ENCODE assay signal across 27 cellular contexts in genomic region chr17:28258347-28258887, GRCh38.
DNase-seq lines count a peak whose midpoint lies in the region; ATAC-seq, FAIRE-seq and TF ChIP-seq lines count a peak whose summit lies in the region.
"Had no signal": no experiment of that assay in that cellular context is flagged by ENCODE, and none has a peak within 500 bp of the region (broad histone marks: within the 10 kb centered on the region; RNA-seq: fewer than 3 reads in every experiment).

No MANE protein-coding gene starts in this region.

- peak; percentile 35 to 40; a peak in 4 of 6 replicates for ATAC-seq in A549
- peak; percentile 47 for ATAC-seq in left ventricle myocardium superior
- ATAC-seq: psoas muscle, T-helper 17 cell had no signal

- DNase-seq in A549 (ENCODE audit: low read depth in 1 of 2, low spot score in 1 of 2) (peak in 1 of 2 experiments; percentile 36), HuH-7 (ENCODE audit: low spot score) (peak; percentile 62), left ventricle myocardium superior (no peak), mucosa of gallbladder (ENCODE audit: low spot score) (peak; percentile 71), AG08396 (ENCODE audit: low spot score) (no peak), SIG-M5 (lab: John Stamatoyannopoulos, UW) (no peak), globus pallidus (ENCODE audit: low spot score) (no peak), germinal center (ENCODE audit: low spot score) (no peak)
- DNase-seq: activated CD4-positive, alpha-beta T cell treated with anti-CD3 and anti-CD28 coated beads, Interleukin-2, amount 10 ng/mL, durations not matched to agents 24 days and 14 days; activated gamma-delta T cell; activated naive CD8-positive, alpha-beta T cell treated with anti-CD3 and anti-CD28 coated beads, Interleukin-2, amount 10 ng/mL, durations not matched to agents 7 days and 5 days; activated T-cell treated with anti-CD3 and anti-CD28 coated beads, Interleukin-2, amount 50 U/mL, for 1 hour; DND-41; mesendoderm; NCI-H1105 treated with DMSO at 0.1 percent for 48 hours; NCI-H2029; NCI-H69; psoas muscle; stimulated activated CD4-positive, alpha-beta T cell treated with anti-CD3 and anti-CD28 coated beads, Interleukin-2, amount 100 ng/mL, for 24 hours; T-helper 17 cell; tibial artery had no signal

- H3K4me3 ChIP-seq in A549, result no peak overlapping the region
- H3K4me3 ChIP-seq: BLaER1 treated with 17β-estradiol and CSF1 and Interleukin-3, amounts not matched to agents 10 nM and 100 nM; HAP-1; psoas muscle; skin epidermis; tibial artery had no signal

- intact Hi-C loops in left ventricle myocardium superior (cut with micrococcal nuclease), result no loop called here

- H3K9me3 ChIP-seq in A549, result no peaks in the 10 kb centered on the region
- H3K9me3 ChIP-seq: psoas muscle had no signal

- TF ChIP-seq RAD21 in A549 (conservative IDR thresholded peaks at IDR 0.05 in 1 of 2, IDR thresholded peaks at IDR 0.05 in 1 of 2), result no peak

- TF ChIP-seq CTCF in A549 (IDR thresholded peaks at IDR 0.05), result no peak

- no peak for TF ChIP-seq EP300 in A549 (IDR thresholded peaks at IDR 0.05)

- WGBS in A549 (ENCODE audit: missing lambda C conversion rate), result 48% methylated on average over 5 of the region's 5 CpGs

- no peak for TF ChIP-seq POLR2A in A549 (IDR thresholded peaks at IDR 0.05; ENCODE audit: low read length)

- H3K4me1 ChIP-seq in A549, result peaks cover 15% of the 10 kb centered on the region; the same call in 2 of the 3 replicates
- H3K4me1 ChIP-seq: BLaER1 treated with 17β-estradiol and CSF1 and Interleukin-3, amounts not matched to agents 10 nM and 100 nM; HAP-1; psoas muscle; tibial artery had no signal

- peak overlapping the region; percentile 38; the same call in 2 of the 3 replicates for H3K4me2 ChIP-seq in A549
- H3K4me2 ChIP-seq: BLaER1 treated with 17β-estradiol and CSF1 and Interleukin-3, amounts not matched to agents 10 nM and 100 nM had no signal

- FAIRE-seq in A549 (lab: Jason Lieb, UNC), result no peak
- FAIRE-seq: endothelial cell of umbilical vein, keratinocyte had no signal

- POLR2A ChIA-PET in A549 (lab: Yijun Ruan, JAX), result interaction anchor here (0.6 kb wide), 1 partner anchor 330 kb away, joined by 6 read pairs; no protein-coding TSS in a partner anchor

- CTCF ChIA-PET in A549 (lab: Yijun Ruan, JAX), result interaction anchor here (0.6 to 2.5 kb wide), 6 partner anchors 10 to 453 kb away, joined by 3 to 11 read pairs (median 5); no protein-coding TSS in a partner anchor

- H3K27ac ChIP-seq in A549, result 0 out of 6 replicates have a peak overlapping the region, but pooled peaks of 1 of the 2 experiments have one; percentile 8
- H3K27ac ChIP-seq: BLaER1 treated with 17β-estradiol and CSF1 and Interleukin-3, amounts not matched to agents 10 nM and 100 nM; neutrophil; psoas muscle; skin epidermis; tibial artery had no signal

TF ChIP-seq in A549, 52 proteins besides CTCF, POLR2A, EP300 and RAD21:
- TF ChIP-seq SREBF2 (IDR thresholded peaks at IDR 0.05) (no peak), ZNF302 (CRISPR knock-in tag; IDR thresholded peaks at IDR 0.05) (no peak), HDAC2 (IDR thresholded peaks at IDR 0.05) (no peak), JUNB (IDR thresholded peaks at IDR 0.05) (no peak), FOSL2 (IDR thresholded peaks at IDR 0.05) (no peak), FOSL2 (CRISPR knock-in tag; IDR thresholded peaks at IDR 0.05) (no peak), GATA3 (IDR thresholded peaks at IDR 0.05; ENCODE audit: borderline replicate concordance) (no peak), NPAS2 (CRISPR knock-in tag; IDR thresholded peaks at IDR 0.05; ENCODE audit: borderline replicate concordance) (no peak), POLR2AphosphoS2 (conservative IDR thresholded peaks at IDR 0.05; ENCODE audit: low read length) (no peak), ESRRA (IDR thresholded peaks at IDR 0.05; ENCODE audit: borderline replicate concordance, low read length) (no peak), MYC (IDR thresholded peaks at IDR 0.05; ENCODE audit: borderline replicate concordance, low read length) (no peak), PHF8 (IDR thresholded peaks at IDR 0.05; ENCODE audit: borderline replicate concordance, low read depth) (no peak), USF2 (IDR thresholded peaks at IDR 0.05) (no peak), HES2 (IDR thresholded peaks at IDR 0.05) (no peak), RNF2 (IDR thresholded peaks at IDR 0.05; ENCODE audit: borderline replicate concordance, low read depth) (no peak), BHLHE40 (IDR thresholded peaks at IDR 0.05; ENCODE audit: low read depth, low read length) (no peak), EHF (CRISPR knock-in tag; IDR thresholded peaks at IDR 0.05) (no peak), JUN (IDR thresholded peaks at IDR 0.05) (no peak), CBX2 (IDR thresholded peaks at IDR 0.05; ENCODE audit: borderline replicate concordance, low read depth) (no peak)
- TF ChIP-seq, protein P1, sequence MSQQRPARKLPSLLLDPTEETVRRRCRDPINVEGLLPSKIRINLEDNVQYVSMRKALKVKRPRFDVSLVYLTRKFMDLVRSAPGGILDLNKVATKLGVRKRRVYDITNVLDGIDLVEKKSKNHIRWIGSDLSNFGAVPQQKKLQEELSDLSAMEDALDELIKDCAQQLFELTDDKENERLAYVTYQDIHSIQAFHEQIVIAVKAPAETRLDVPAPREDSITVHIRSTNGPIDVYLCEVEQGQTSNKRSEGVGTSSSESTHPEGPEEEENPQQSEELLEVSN (IDR thresholded peaks at IDR 0.05; ENCODE audit: borderline replicate concordance, low read depth), result no peak

Comparison
In these comparisons a context has a peak if more than half of its experiments do, and no peak if none do; other contexts are left out.
1. DNase-seq: peak in HuH-7 (single experiment) and mucosa of gallbladder (single experiment); none in left ventricle myocardium superior (single experiment), AG08396 (single experiment), SIG-M5 (single experiment), globus pallidus (single experiment) and germinal center (single experiment).